ENCODE assay signal across 18 cellular contexts in genomic region chr9:660227-660626, GRCh38.
DNase-seq lines count a peak whose midpoint lies in the region; ATAC-seq and TF ChIP-seq lines count a peak whose summit lies in the region.
"Had no signal": no experiment of that assay in that cellular context is flagged by ENCODE, and none has a peak within 500 bp of the region (broad histone marks: within the 10 kb centered on the region; RNA-seq: fewer than 3 reads in every experiment).

No MANE protein-coding gene starts in this region.

- intact Hi-C loops in adrenal gland (cut with DNase I), result no loop called here
- intact Hi-C loops in psoas muscle (cut with DNase I), result no loop called here

- TF ChIP-seq CTCF in adrenal gland (IDR thresholded peaks at IDR 0.05) (no peak), psoas muscle (IDR thresholded peaks at IDR 0.05) (no peak)

- H3K4me3 Mint-ChIP-seq in activated naive CD8-positive, alpha-beta T cell treated with anti-CD3 and anti-CD28 coated beads, Interleukin-2, amount 50 U/mL, for 24 hours, result no peak overlapping the region
- H3K4me3 Mint-ChIP-seq: endodermal cell, IgD-negative memory B cell, neural crest cell had no signal

- peaks cover 31% of the 10 kb centered on the region for H3K4me1 Mint-ChIP-seq in activated naive CD8-positive, alpha-beta T cell treated with anti-CD3 and anti-CD28 coated beads, Interleukin-2, amount 50 U/mL, for 24 hours

- H3K36me3 ChIP-seq in BLaER1 (no peaks in the 10 kb centered on the region), adrenal gland (replicated peaks in 1 of 2) (no peaks in the 10 kb centered on the region), psoas muscle (ENCODE audit: insufficient read depth in 1 of 2, low read depth in 1 of 2) (no peaks in the 10 kb centered on the region)

- H3K9me3 Mint-ChIP-seq in activated naive CD8-positive, alpha-beta T cell treated with anti-CD3 and anti-CD28 coated beads, Interleukin-2, amount 50 U/mL, for 24 hours, result no peaks in the 10 kb centered on the region

- 43 to 94% (median 77%) methylated on average over 2 of the region's 2 CpGs for WGBS in adrenal gland, 4 donors
- 45 to 75% (median 70%) methylated on average over 2 of the region's 2 CpGs for WGBS in psoas muscle, 3 donors

- H3K27me3 ChIP-seq in BLaER1, result no peaks in the 10 kb centered on the region; the same call in 1 of the 2 replicates
- H3K27me3 ChIP-seq in adrenal gland, result no peaks in the 10 kb centered on the region
- no peaks in the 10 kb centered on the region for H3K27me3 ChIP-seq in psoas muscle (ENCODE audit: insufficient read depth in 3 of 3, low read length in 2 of 3)

- no peak overlapping the region for H3K27ac Mint-ChIP-seq in activated naive CD8-positive, alpha-beta T cell treated with anti-CD3 and anti-CD28 coated beads, Interleukin-2, amount 50 U/mL, for 24 hours
- H3K27ac Mint-ChIP-seq: endodermal cell, IgD-negative memory B cell had no signal

- no peak overlapping the region for H3K4me3 ChIP-seq in BLaER1
- no peak overlapping the region for H3K4me3 ChIP-seq in adrenal gland
- no peak overlapping the region for H3K4me3 ChIP-seq in psoas muscle

- no peaks in the 10 kb centered on the region for H3K36me3 Mint-ChIP-seq in activated naive CD8-positive, alpha-beta T cell treated with anti-CD3 and anti-CD28 coated beads, Interleukin-2, amount 50 U/mL, for 24 hours (ENCODE audit: low read depth)
- H3K36me3 Mint-ChIP-seq: IgD-negative memory B cell had no signal

- H3K27ac ChIP-seq in BLaER1 (no peak overlapping the region), adrenal gland (no peak overlapping the region), psoas muscle (no peak overlapping the region)

- H4K20me1 ChIP-seq in BLaER1, result no peaks in the 10 kb centered on the region

- H3K9ac ChIP-seq in BLaER1, result no peak overlapping the region

- H3K27me3 Mint-ChIP-seq in activated naive CD8-positive, alpha-beta T cell treated with anti-CD3 and anti-CD28 coated beads, Interleukin-2, amount 50 U/mL, for 24 hours, result no peaks in the 10 kb centered on the region
- H3K27me3 Mint-ChIP-seq: IgD-negative memory B cell had no signal

- H3K4me1 ChIP-seq in BLaER1 (peaks cover 20% of the 10 kb centered on the region), adrenal gland (replicated peaks in 1 of 2) (peaks cover 0 to 11% of the 10 kb centered on the region in 2 donors), psoas muscle (peaks cover 9% of the 10 kb centered on the region)

- H3K4me2 ChIP-seq in BLaER1, result peak overlapping the region; percentile 65

- H3K9me3 ChIP-seq in BLaER1 (no peaks in the 10 kb centered on the region), adrenal gland (replicated peaks in 1 of 3) (no peaks in the 10 kb centered on the region), psoas muscle (no peaks in the 10 kb centered on the region)

- ATAC-seq in GM18870 (IDR thresholded peaks at IDR 0.05; ENCODE audit: unreplicated experiment) (peak; percentile 50), HG03064 (IDR thresholded peaks at IDR 0.05; ENCODE audit: low read depth, unreplicated experiment) (peak; percentile 73), psoas muscle (no peak)
- peak; percentile 38 for ATAC-seq in activated naive CD8-positive, alpha-beta T cell treated with anti-CD3 and anti-CD28 coated beads, Interleukin-2, amount 50 U/mL, for 24 hours
- ATAC-seq: HCT116 had no signal

- TF ChIP-seq POLR2A in adrenal gland (IDR thresholded peaks at IDR 0.05), result no peak

- DNase-seq in activated naive CD8-positive, alpha-beta T cell treated with anti-CD3 and anti-CD28 coated beads, Interleukin-2, amount 50 U/mL, for 24 hours, result no peak
- DNase-seq in adrenal gland, result no peak
- DNase-seq in effector CD8-positive, alpha-beta T cell (lab: John Stamatoyannopoulos, UW), result no peak
- no peak for DNase-seq in psoas muscle
- DNase-seq in OCI-M1 (lab: John Stamatoyannopoulos, UW), result no peak
- DNase-seq: amniotic stem cell, endodermal cell, kidney, NCI-H2081, NCI-H510A treated with DMSO at 0.1 percent for 48 hours, SIG-M5, substantia nigra had no signal

Comparison
In these comparisons a context has a peak if more than half of its experiments do, and no peak if none do; other contexts are left out.
1. ATAC-seq: peak in GM18870 (single experiment), HG03064 (single experiment) and activated naive CD8-positive, alpha-beta T cell treated with anti-CD3 and anti-CD28 coated beads, Interleukin-2, amount 50 U/mL, for 24 hours (single experiment); none in psoas muscle (0 of 4).